Comparison of ENCODE assay signal across 17 cellular contexts in genomic region chr11:93116641-93117577, GRCh38.
DNase-seq lines count a peak whose midpoint lies in the region; ATAC-seq, FAIRE-seq and TF ChIP-seq lines count a peak whose summit lies in the region.
"Had no signal": no experiment of that assay in that cellular context is flagged by ENCODE, and none has a peak within 500 bp of the region (broad histone marks: within the 10 kb centered on the region; RNA-seq: fewer than 3 reads in every experiment).

No MANE protein-coding gene starts in this region.

- H3K36me3 ChIP-seq in GM23338 (ENCODE audit: insufficient read depth), result no peaks in the 10 kb centered on the region
- no peaks in the 10 kb centered on the region for H3K36me3 ChIP-seq in neural cell (ENCODE audit: insufficient read depth, low read length)
- H3K36me3 ChIP-seq: heart left ventricle, sigmoid colon, SJCRH30 had no signal

- peaks cover 52% of the 10 kb centered on the region for H3K4me1 Mint-ChIP-seq in GM23338
- no peaks in the 10 kb centered on the region for H3K4me1 Mint-ChIP-seq in activated CD8-positive, alpha-beta T cell treated with anti-CD3 and anti-CD28 coated beads for 36 hours (ENCODE audit: low read depth)

- H3K9me3 Mint-ChIP-seq in GM23338, result peaks cover 2% of the 10 kb centered on the region; the same call in 2 of the 3 replicates
- H3K9me3 Mint-ChIP-seq in activated CD8-positive, alpha-beta T cell treated with anti-CD3 and anti-CD28 coated beads for 36 hours, result no peaks in the 10 kb centered on the region
- H3K9me3 Mint-ChIP-seq: activated T-helper 2 cell treated with anti-CD3 and anti-CD28 coated beads, Interferon-gamma antibody, Interleukin-2, Interleukin-4, amounts not matched to agents 10 μg/mL and 5 μg/mL and 100 μg/mL, durations not matched to agents 14 hours and 24 hours and 36 hours; CD4-positive, alpha-beta T cell had no signal

- peak overlapping the region; percentile 80 for H3K27ac Mint-ChIP-seq in GM23338
- no peak overlapping the region for H3K27ac Mint-ChIP-seq in activated CD8-positive, alpha-beta T cell treated with anti-CD3 and anti-CD28 coated beads for 36 hours
- H3K27ac Mint-ChIP-seq: activated T-helper 2 cell treated with anti-CD3 and anti-CD28 coated beads, Interferon-gamma antibody, Interleukin-2, Interleukin-4, amounts not matched to agents 10 μg/mL and 5 μg/mL and 100 μg/mL, durations not matched to agents 14 hours and 24 hours and 36 hours; CD4-positive, alpha-beta T cell had no signal

- H3K9me3 ChIP-seq in neural cell (ENCODE audit: low read length), result no peaks in the 10 kb centered on the region
- H3K9me3 ChIP-seq: heart left ventricle, sigmoid colon, SJCRH30 had no signal

- FAIRE-seq in urothelium cell line (lab: Jason Lieb, UNC), result no peak

- no peak overlapping the region for H3K9ac ChIP-seq in neural cell (ENCODE audit: low read length)

- peaks cover 8% of the 10 kb centered on the region; the same call in 1 of the 3 replicates for H3K36me3 Mint-ChIP-seq in GM23338 (ENCODE audit: low read depth)
- no peaks in the 10 kb centered on the region for H3K36me3 Mint-ChIP-seq in activated CD8-positive, alpha-beta T cell treated with anti-CD3 and anti-CD28 coated beads for 36 hours (ENCODE audit: low read depth)

- H3K4me3 ChIP-seq in GM23338 (peak overlapping the region; percentile 29), epithelial cell of esophagus (ENCODE audit: low read length) (no peak overlapping the region), neural cell (ENCODE audit: low read length) (peak overlapping the region; percentile 17)
- H3K4me3 ChIP-seq: heart left ventricle, sigmoid colon, SJCRH30 had no signal

- peak; percentile 75 for DNase-seq in GM23338 (ENCODE audit: low spot score)
- peak; percentile 11 for DNase-seq in LoVo (ENCODE audit: low spot score)
- DNase-seq in epithelial cell of esophagus (ENCODE audit: low read depth), result peak; percentile 72
- DNase-seq in urothelium cell line (ENCODE audit: low spot score), result no peak
- DNase-seq in activated CD8-positive, alpha-beta T cell treated with anti-CD3 and anti-CD28 coated beads for 36 hours, result no peak
- DNase-seq in UCSD-AML1 (lab: John Stamatoyannopoulos, UW; ENCODE audit: unreplicated experiment), result no peak
- DNase-seq: CD4-positive, alpha-beta T cell; heart left ventricle; NCI-H1436 treated with DMSO at 0.1 percent for 48 hours; sigmoid colon; SJCRH30; stimulated activated CD4-positive, alpha-beta T cell treated with anti-CD3 and anti-CD28 coated beads, Interleukin-2, amount 100 ng/mL, for 48 hours; T-helper 2 cell had no signal

- intact Hi-C loops in activated CD8-positive, alpha-beta T cell treated with anti-CD3 and anti-CD28 coated beads for 36 hours (cut with micrococcal nuclease), result no loop called here

- CTCF ChIA-PET in activated CD8-positive, alpha-beta T cell treated with anti-CD3 and anti-CD28 coated beads for 36 hours (lab: Charles Lee), result no interaction called here

- H3K9me2 ChIP-seq in GM23338 (ENCODE audit: insufficient read depth) (peaks cover 21% of the 10 kb centered on the region; the same call in 1 of the 2 replicates), neural cell (ENCODE audit: insufficient read depth, low read length) (no peaks in the 10 kb centered on the region)

- H2AFZ ChIP-seq in GM23338, result peak overlapping the region; percentile 15; the same call in 1 of the 2 replicates
- H2AFZ ChIP-seq in neural cell (ENCODE audit: low read depth, low read length), result no peak overlapping the region

- H4K20me1 ChIP-seq in GM23338 (replicated peaks; ENCODE audit: insufficient read depth) (no peaks in the 10 kb centered on the region), neural cell (ENCODE audit: insufficient read depth) (no peaks in the 10 kb centered on the region)

- POLR2A ChIA-PET in activated CD8-positive, alpha-beta T cell treated with anti-CD3 and anti-CD28 coated beads for 36 hours (lab: Charles Lee), result no interaction called here

- H3K27ac ChIP-seq in GM23338 (ENCODE audit: low read depth) (peak overlapping the region; percentile 89), neural cell (ENCODE audit: low read length) (no peak overlapping the region)
- H3K27ac ChIP-seq: heart left ventricle, sigmoid colon, SJCRH30 had no signal

- no peaks in the 10 kb centered on the region for H3K79me2 ChIP-seq in GM23338 (replicated peaks; ENCODE audit: insufficient read depth)
- no peaks in the 10 kb centered on the region for H3K79me2 ChIP-seq in neural cell (replicated peaks; ENCODE audit: insufficient read depth, low read length)

- ATAC-seq in GM23338 (peak; percentile 95), HG02642 (IDR thresholded peaks at IDR 0.05; ENCODE audit: poor library complexity, unreplicated experiment) (no peak)
- ATAC-seq in activated CD8-positive, alpha-beta T cell treated with anti-CD3 and anti-CD28 coated beads for 36 hours, result no peak
- ATAC-seq: activated CD4-positive, CD25-positive, alpha-beta regulatory T cell treated with anti-CD3 and anti-CD28 coated beads, Interleukin-2, amount 50 U/mL, for 24 hours; heart left ventricle had no signal

- TF ChIP-seq EP300 in neural cell (conservative IDR thresholded peaks at IDR 0.05; ENCODE audit: poor library complexity, severe bottlenecking), result no peak

- no peak for TF ChIP-seq RAD21 in neural cell (conservative IDR thresholded peaks at IDR 0.05)

- TF ChIP-seq CTCF in GM23338 (conservative IDR thresholded peaks at IDR 0.05; ENCODE audit: low read depth in 2 of 2) (no peak), epithelial cell of esophagus (IDR thresholded peaks at IDR 0.05; ENCODE audit: insufficient read depth, low read depth, low read length, missing control alignments) (no peak), neural cell (IDR thresholded peaks at IDR 0.05; ENCODE audit: poor library complexity, severe bottlenecking) (no peak)
- no peak for TF ChIP-seq CTCF in activated CD8-positive, alpha-beta T cell treated with anti-CD3 and anti-CD28 coated beads for 36 hours (IDR thresholded peaks at IDR 0.05)

- H3K4me2 ChIP-seq in GM23338 (peak overlapping the region; percentile 50), neural cell (ENCODE audit: low read length) (no peak overlapping the region)

- peak overlapping the region; percentile 54 for H3K4me3 Mint-ChIP-seq in GM23338
- no peak overlapping the region for H3K4me3 Mint-ChIP-seq in activated CD8-positive, alpha-beta T cell treated with anti-CD3 and anti-CD28 coated beads for 36 hours
- H3K4me3 Mint-ChIP-seq: CD4-positive, alpha-beta T cell had no signal

- peaks cover 6% of the 10 kb centered on the region; the same call in 1 of the 2 replicates for H3F3A ChIP-seq in GM23338 (replicated peaks; ENCODE audit: low read depth)
- H3F3A ChIP-seq in neural cell (ENCODE audit: insufficient read depth, low read length, poor library complexity, severe bottlenecking), result no peaks in the 10 kb centered on the region

- H3K4me1 ChIP-seq in GM23338 (ENCODE audit: insufficient read depth), result peaks cover 39% of the 10 kb centered on the region
- H3K4me1 ChIP-seq: heart left ventricle, sigmoid colon, SJCRH30 had no signal

- no peaks in the 10 kb centered on the region for H3K27me3 ChIP-seq in GM23338 (ENCODE audit: insufficient read depth)
- no peaks in the 10 kb centered on the region for H3K27me3 ChIP-seq in neural cell (ENCODE audit: insufficient read depth, low read depth, low read length)
- H3K27me3 ChIP-seq: SJCRH30 had no signal

- H3K27me3 Mint-ChIP-seq in GM23338 (ENCODE audit: insufficient read depth, low read depth, poor library complexity), result peaks cover 12% of the 10 kb centered on the region
- H3K27me3 Mint-ChIP-seq in activated CD8-positive, alpha-beta T cell treated with anti-CD3 and anti-CD28 coated beads for 36 hours, result peaks cover 25% of the 10 kb centered on the region

TF ChIP-seq in GM23338, 12 proteins besides CTCF, POLR2A, EP300 and RAD21 (continues in another document):
- TF ChIP-seq CREB1 (CRISPR knock-in tag; IDR thresholded peaks at IDR 0.05; ENCODE audit: low read depth) (no peak), ZNF331 (CRISPR knock-in tag; IDR thresholded peaks at IDR 0.05; ENCODE audit: low read depth) (peak; percentile 43; the same call in 1 of the 2 replicates), STAT1 (IDR thresholded peaks at IDR 0.05; ENCODE audit: unreplicated experiment) (no peak), ETS1 (IDR thresholded peaks at IDR 0.05) (no peak; the same call in none of the 2 replicates), EZH2 (IDR thresholded peaks at IDR 0.05; ENCODE audit: low read depth, unreplicated experiment) (no peak), EZH2phosphoT487 (IDR thresholded peaks at IDR 0.05; ENCODE audit: unreplicated experiment) (no peak), NANOG (IDR thresholded peaks at IDR 0.05; ENCODE audit: borderline replicate concordance) (peak; percentile 44; the same call in 1 of the 2 replicates)

TF ChIP-seq in neural cell, 6 proteins besides CTCF, POLR2A, EP300 and RAD21:
- TF ChIP-seq TAF1 (IDR thresholded peaks at IDR 0.05; ENCODE audit: low read depth), result no peak
- TF ChIP-seq POLR2AphosphoS5 (IDR thresholded peaks at IDR 0.05), result no peak
- TF ChIP-seq, protein P1, sequence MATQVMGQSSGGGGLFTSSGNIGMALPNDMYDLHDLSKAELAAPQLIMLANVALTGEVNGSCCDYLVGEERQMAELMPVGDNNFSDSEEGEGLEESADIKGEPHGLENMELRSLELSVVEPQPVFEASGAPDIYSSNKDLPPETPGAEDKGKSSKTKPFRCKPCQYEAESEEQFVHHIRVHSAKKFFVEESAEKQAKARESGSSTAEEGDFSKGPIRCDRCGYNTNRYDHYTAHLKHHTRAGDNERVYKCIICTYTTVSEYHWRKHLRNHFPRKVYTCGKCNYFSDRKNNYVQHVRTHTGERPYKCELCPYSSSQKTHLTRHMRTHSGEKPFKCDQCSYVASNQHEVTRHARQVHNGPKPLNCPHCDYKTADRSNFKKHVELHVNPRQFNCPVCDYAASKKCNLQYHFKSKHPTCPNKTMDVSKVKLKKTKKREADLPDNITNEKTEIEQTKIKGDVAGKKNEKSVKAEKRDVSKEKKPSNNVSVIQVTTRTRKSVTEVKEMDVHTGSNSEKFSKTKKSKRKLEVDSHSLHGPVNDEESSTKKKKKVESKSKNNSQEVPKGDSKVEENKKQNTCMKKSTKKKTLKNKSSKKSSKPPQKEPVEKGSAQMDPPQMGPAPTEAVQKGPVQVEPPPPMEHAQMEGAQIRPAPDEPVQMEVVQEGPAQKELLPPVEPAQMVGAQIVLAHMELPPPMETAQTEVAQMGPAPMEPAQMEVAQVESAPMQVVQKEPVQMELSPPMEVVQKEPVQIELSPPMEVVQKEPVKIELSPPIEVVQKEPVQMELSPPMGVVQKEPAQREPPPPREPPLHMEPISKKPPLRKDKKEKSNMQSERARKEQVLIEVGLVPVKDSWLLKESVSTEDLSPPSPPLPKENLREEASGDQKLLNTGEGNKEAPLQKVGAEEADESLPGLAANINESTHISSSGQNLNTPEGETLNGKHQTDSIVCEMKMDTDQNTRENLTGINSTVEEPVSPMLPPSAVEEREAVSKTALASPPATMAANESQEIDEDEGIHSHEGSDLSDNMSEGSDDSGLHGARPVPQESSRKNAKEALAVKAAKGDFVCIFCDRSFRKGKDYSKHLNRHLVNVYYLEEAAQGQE (IDR thresholded peaks at IDR 0.05; ENCODE audit: borderline replicate concordance), result no peak
- no peak for TF ChIP-seq EZH2 (IDR thresholded peaks at IDR 0.05; ENCODE audit: borderline replicate concordance, insufficient read depth, low read length, poor library complexity, severe bottlenecking)
- no peak for TF ChIP-seq SMC3 (conservative IDR thresholded peaks at IDR 0.05; ENCODE audit: poor library complexity)
- no peak for TF ChIP-seq MXI1 (conservative IDR thresholded peaks at IDR 0.05; ENCODE audit: poor library complexity, severe bottlenecking)

Comparison
In these comparisons a context has a peak if more than half of its experiments do, and no peak if none do; other contexts are left out.
1. DNase-seq: peak in GM23338 (single experiment), LoVo (single experiment) and epithelial cell of esophagus (single experiment); none in urothelium cell line (single experiment), activated CD8-positive, alpha-beta T cell treated with anti-CD3 and anti-CD28 coated beads for 36 hours (single experiment) and UCSD-AML1 (single experiment).